In genomic region chr5:139414601-139415121, GRCh38 we compare ENCODE assay signal across 8 cellular contexts. TPM values are rescaled to one million over a fixed set of nuclear protein-coding genes. Genes with fewer than 3 reads are reported as not detected.
DNase-seq lines count a peak whose midpoint lies in the region.
"Had no signal": no experiment of that assay in that cellular context is flagged by ENCODE, and none has a peak within 500 bp of the region (broad histone marks: within the 10 kb centered on the region; RNA-seq: fewer than 3 reads in every experiment).

No MANE protein-coding gene starts in this region.

- no peak overlapping the region for H3K27ac Mint-ChIP-seq in CD8-positive, alpha-beta memory T cell

- no peaks in the 10 kb centered on the region for H3K9me3 ChIP-seq in CD8-positive, alpha-beta memory T cell (ENCODE audit: low read length)
- H3K9me3 ChIP-seq: Caco-2 had no signal

- no peaks in the 10 kb centered on the region for H3K27me3 ChIP-seq in CD8-positive, alpha-beta memory T cell (ENCODE audit: insufficient read depth, low read length, poor library complexity, severe bottlenecking)

- DNase-seq in Ammon's horn (ENCODE audit: low spot score) (peak; percentile 72), SW480 (ENCODE audit: low spot score) (peak; percentile 31), islet precursor cell (peak; percentile 24), NCI-H2171 (lab: John Stamatoyannopoulos, UW) (no peak), NCI-H1092 treated with DMSO at 0.1 percent for 48 hours (lab: John Stamatoyannopoulos, UW) (no peak)
- no peak for DNase-seq in CD8-positive, alpha-beta memory T cell
- DNase-seq: Caco-2, NCI-H1417 had no signal

- no peak overlapping the region for H3K4me3 ChIP-seq in CD8-positive, alpha-beta memory T cell (ENCODE audit: low read length)

- POLR2A ChIA-PET in CD8-positive, alpha-beta memory T cell (lab: Charles Lee), result no interaction called here

- H3K4me1 Mint-ChIP-seq in CD8-positive, alpha-beta memory T cell, result no peaks in the 10 kb centered on the region

- no peaks in the 10 kb centered on the region for H3K9me3 Mint-ChIP-seq in CD8-positive, alpha-beta memory T cell

- peaks cover 11% of the 10 kb centered on the region for H3K4me1 ChIP-seq in CD8-positive, alpha-beta memory T cell (ENCODE audit: insufficient read depth, low read length)
- H3K4me1 ChIP-seq: Caco-2 had no signal

- no peaks in the 10 kb centered on the region for H3K36me3 ChIP-seq in CD8-positive, alpha-beta memory T cell (ENCODE audit: insufficient read depth, low read length)

- no peak overlapping the region for H3K27ac ChIP-seq in CD8-positive, alpha-beta memory T cell (ENCODE audit: low read depth, low read length)

- CTCF ChIA-PET in CD8-positive, alpha-beta memory T cell (lab: Charles Lee), result interaction anchor here (0.8 to 16.6 kb wide), 2 partner anchors 12 to 102 kb away, joined by 3 to 414 read pairs; no protein-coding TSS in a partner anchor

- H3K4me3 Mint-ChIP-seq in CD8-positive, alpha-beta memory T cell, result no peak overlapping the region

- peaks cover 0 to 20% (median 18%) of the 10 kb centered on the region in 3 donors for H3K36me3 Mint-ChIP-seq in CD8-positive, alpha-beta memory T cell

- H3K27me3 Mint-ChIP-seq in CD8-positive, alpha-beta memory T cell, result peaks cover 0 to 2% of the 10 kb centered on the region in 2 donors

RNA-seq across cellular contexts. Expression of gene SPATA24, which starts 10.8 kb away (rescaled TPM):
- 1 to 10 TPM; 3.6 to 3.9 TPM for total RNA-seq in CD8-positive, alpha-beta memory T cell
- 4.2 TPM for polyA plus RNA-seq in CD8-positive, alpha-beta memory T cell

RNA-seq across cellular contexts. Expression of gene PROB1, which starts 19.8 kb away (rescaled TPM):
- 1 to 10 TPM; 6.7 to 7.2 TPM for total RNA-seq in CD8-positive, alpha-beta memory T cell
- polyA plus RNA-seq in CD8-positive, alpha-beta memory T cell, result 0.72 TPM

RNA-seq across cellular contexts. Expression of gene DNAJC18, which starts 24.7 kb away (rescaled TPM):
- 10 to 100 TPM; 25.3 to 25.7 TPM for total RNA-seq in CD8-positive, alpha-beta memory T cell
- polyA plus RNA-seq in CD8-positive, alpha-beta memory T cell, result 10.2 TPM

RNA-seq across cellular contexts. Expression of gene MZB1, which starts 24.9 kb away (rescaled TPM):
- 1 to 10 TPM; 5.1 to 6.4 TPM for total RNA-seq in CD8-positive, alpha-beta memory T cell
- polyA plus RNA-seq in CD8-positive, alpha-beta memory T cell, result 3.5 TPM
- total RNA-seq: Caco-2 had no signal

RNA-seq across cellular contexts. Expression of gene SLC23A1, which starts 31.6 kb away (rescaled TPM):
- total RNA-seq in CD8-positive, alpha-beta memory T cell, result under 1 TPM in 1 of 2 experiments, not detected in 1; 0.33 TPM
- polyA plus RNA-seq in CD8-positive, alpha-beta memory T cell, result not detected

Comparison
In these comparisons a context has a peak if more than half of its experiments do, and no peak if none do; other contexts are left out.
1. DNase-seq: peak in Ammon's horn (single experiment), SW480 (single experiment) and islet precursor cell (single experiment); none in CD8-positive, alpha-beta memory T cell (0 of 5), NCI-H2171 (single experiment) and NCI-H1092 treated with DMSO at 0.1 percent for 48 hours (single experiment).